ENCODE assay signal across 22 cellular contexts in the genomic region with DNA sequence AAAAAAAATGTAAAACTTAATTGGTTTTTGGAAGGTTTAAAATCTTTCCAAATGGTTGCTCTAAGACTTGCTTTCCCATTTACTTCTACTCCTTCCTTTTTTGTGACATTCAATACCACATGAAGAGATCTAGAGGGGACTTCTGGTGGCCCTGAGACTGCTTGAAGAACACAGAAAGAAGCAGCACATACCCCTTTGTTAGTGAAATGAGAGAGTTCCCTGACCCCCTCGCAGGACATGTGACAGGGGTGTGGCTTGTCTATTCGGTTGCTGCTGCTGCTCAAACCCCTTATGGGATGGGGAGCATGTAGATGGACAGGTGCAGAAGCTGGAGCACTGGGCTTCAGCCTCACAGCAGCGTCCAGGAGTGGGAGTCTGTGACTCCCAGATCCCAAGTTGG.
A peak's percentile ranks its signal among the peaks of the same experiment; 100 is the strongest.
DNase-seq lines count a peak whose midpoint lies in the region; ATAC-seq, FAIRE-seq and TF ChIP-seq lines count a peak whose summit lies in the region.
"Had no signal": no experiment of that assay in that cellular context is flagged by ENCODE, and none has a peak within 500 bp of the region (broad histone marks: within the 10 kb centered on the region; RNA-seq: fewer than 3 reads in every experiment).

No MANE protein-coding gene starts in this region.

- H3K9me3 Mint-ChIP-seq in activated T-cell treated with anti-CD3 and anti-CD28 coated beads, Interleukin-2, amount 50 U/mL, for 24 hours, result no peaks in the 10 kb centered on the region
- H3K9me3 Mint-ChIP-seq in stimulated activated naive B cell treated with anti-CD40 and anti-IgM and Interleukin-4, amounts not matched to agents 10 μg/mL and 1 μg/mL and 100 μg/mL, for 72 hours, result peaks cover 4 to 6% of the 10 kb centered on the region in 2 donors

- RAD21 ChIA-PET in GM12878 (lab: Charles Lee; ENCODE audit: unreplicated experiment), result interaction anchor here (0.7 to 2.0 kb wide), 5 partner anchors 18 to 557 kb away, joined by 3 to 7 read pairs (median 5); no protein-coding TSS in a partner anchor

- in situ Hi-C loops in GM12878 (cut with MboI), result no loop called here

- no peak for TF ChIP-seq POLR2A in GM12878 (IDR thresholded peaks at IDR 0.05; ENCODE audit: low read depth, low read length)

- BruUV-seq in GM12878 (replicated peaks; lab: Mats Ljungman, UMichigan) (no TSS peak), PC-9 (replicated peaks; lab: Mats Ljungman, UMichigan) (no TSS peak)

- peak; percentile 47 for ATAC-seq in HG02870 (IDR thresholded peaks at IDR 0.05; ENCODE audit: unreplicated experiment)
- ATAC-seq in GM12878, result peak; percentile 83
- peak; percentile 56 to 60 for ATAC-seq in stimulated activated naive B cell treated with anti-CD40 and anti-IgM and Interleukin-4, amounts not matched to agents 10 μg/mL and 1 μg/mL and 100 μg/mL, for 72 hours (replicated peaks)

- H4K20me1 ChIP-seq in GM12878 (ENCODE audit: control insufficient read depth, insufficient read depth), result no peaks in the 10 kb centered on the region
- no peaks in the 10 kb centered on the region for H4K20me1 ChIP-seq in PC-9 (ENCODE audit: insufficient read depth)

- WGBS in GM12878 (ENCODE audit: insufficient coverage, insufficient replicate concordance, low lambda C conversion rate, missing lambda C conversion rate), result 17% methylated on average over 3 of the region's 3 CpGs

- intact Hi-C loops in GM12878 (cut with micrococcal nuclease; ENCODE audit: unreplicated experiment), result no loop called here
- intact Hi-C loops in posterior cingulate gyrus (cut with DNase I), result no loop called here
- intact Hi-C loops in PC-9 (cut with micrococcal nuclease; ENCODE audit: unreplicated experiment), result no loop called here

- H3K27me3 ChIP-seq in GM12878 (replicated peaks in 1 of 2; ENCODE audit: control insufficient read depth in 2 of 2, insufficient read depth in 2 of 2, low read length in 1 of 2), result no peaks in the 10 kb centered on the region
- no peaks in the 10 kb centered on the region for H3K27me3 ChIP-seq in PC-9 (ENCODE audit: insufficient read depth, low read depth)
- H3K27me3 ChIP-seq: SJCRH30 had no signal

- H3K4me1 ChIP-seq in GM12878 (ENCODE audit: control insufficient read depth, insufficient read depth, low read length) (0 out of 2 replicates have a peak, but pooled peaks cover 3% of the 10 kb centered on the region), PC-9 (replicated peaks; ENCODE audit: insufficient read depth) (no peaks in the 10 kb centered on the region)
- H3K4me1 ChIP-seq: SJCRH30 had no signal

- no peaks in the 10 kb centered on the region for H3K27me3 Mint-ChIP-seq in activated T-cell treated with anti-CD3 and anti-CD28 coated beads, Interleukin-2, amount 50 U/mL, for 24 hours
- no peaks in the 10 kb centered on the region for H3K27me3 Mint-ChIP-seq in stimulated activated naive B cell treated with anti-CD40 and anti-IgM and Interleukin-4, amounts not matched to agents 10 μg/mL and 1 μg/mL and 100 μg/mL, for 72 hours

- no peak for TF ChIP-seq CTCF in GM12878 (IDR thresholded peaks at IDR 0.05 in 2 of 3, conservative IDR thresholded peaks at IDR 0.05 in 1 of 3; ENCODE audit: control insufficient read depth in 2 of 3, extremely low read depth in 1 of 3, insufficient read depth in 1 of 3, low read depth in 3 of 3, low read length in 3 of 3)
- TF ChIP-seq CTCF in PC-9 (conservative IDR thresholded peaks at IDR 0.05), result no peak

- no peak overlapping the region for H3K4me3 ChIP-seq in GM12878
- H3K4me3 ChIP-seq in PC-9, result no peak overlapping the region
- H3K4me3 ChIP-seq: SJCRH30 had no signal

- H3K9me3 ChIP-seq in GM12878 (replicated peaks; ENCODE audit: control insufficient read depth, insufficient read depth, low read length) (no peaks in the 10 kb centered on the region; the same call in 2 of the 3 replicates), PC-9 (ENCODE audit: insufficient read depth, low read depth) (no peaks in the 10 kb centered on the region)
- H3K9me3 ChIP-seq: SJCRH30 had no signal

- H2AFZ ChIP-seq in GM12878 (ENCODE audit: control insufficient read depth, low read depth, low read length) (no peak overlapping the region), PC-9 (no peak overlapping the region)

- H3K9me2 ChIP-seq in PC-9 (ENCODE audit: insufficient read depth), result no peaks in the 10 kb centered on the region

- TF ChIP-seq EP300 in GM12878 (IDR thresholded peaks at IDR 0.05; ENCODE audit: borderline replicate concordance in 1 of 2, control insufficient read depth in 1 of 2, low read depth in 2 of 2, low read length in 2 of 2), result no peak

- POLR2A ChIA-PET in GM12878 (lab: Charles Lee), result interaction anchor here (0.6 kb wide), 1 partner anchor 313 kb away, joined by 4 read pairs; no protein-coding TSS in a partner anchor
- POLR2A ChIA-PET in PC-9 (lab: Charles Lee; ENCODE audit: unreplicated experiment), result no interaction called here

- H3K27ac ChIP-seq in GM12878 (ENCODE audit: control insufficient read depth, insufficient read depth) (peak overlapping the region; percentile 13; the same call in 1 of the 2 replicates), PC-9 (no peak overlapping the region)
- H3K27ac ChIP-seq: SJCRH30 had no signal

- H3K4me1 Mint-ChIP-seq in activated T-cell treated with anti-CD3 and anti-CD28 coated beads, Interleukin-2, amount 50 U/mL, for 24 hours (ENCODE audit: low read depth), result peaks cover 15% of the 10 kb centered on the region
- peaks cover 13 to 18% of the 10 kb centered on the region in 2 donors for H3K4me1 Mint-ChIP-seq in stimulated activated naive B cell treated with anti-CD40 and anti-IgM and Interleukin-4, amounts not matched to agents 10 μg/mL and 1 μg/mL and 100 μg/mL, for 72 hours

- CTCF ChIA-PET in GM12878 (lab: Yijun Ruan, JAX), result interaction anchor here (1.0 to 2.0 kb wide), 3 partner anchors 15 to 98 kb away, joined by 3 to 4 read pairs (median 4); no protein-coding TSS in a partner anchor
- CTCF ChIA-PET in PC-9 (lab: Charles Lee), result no interaction called here

- no peak for FAIRE-seq in GM12878 (lab: Jason Lieb, UNC)
- FAIRE-seq: H54, RCC 7860 had no signal

- peaks cover 2% of the 10 kb centered on the region for H3K36me3 Mint-ChIP-seq in activated T-cell treated with anti-CD3 and anti-CD28 coated beads, Interleukin-2, amount 50 U/mL, for 24 hours (ENCODE audit: low read depth)
- H3K36me3 Mint-ChIP-seq in stimulated activated naive B cell treated with anti-CD40 and anti-IgM and Interleukin-4, amounts not matched to agents 10 μg/mL and 1 μg/mL and 100 μg/mL, for 72 hours, result peaks cover 31 to 48% of the 10 kb centered on the region in 2 donors

- DNase-seq in activated T-cell treated with anti-CD3 and anti-CD28 coated beads, Interleukin-2, amount 50 U/mL, for 24 hours, result no peak
- DNase-seq in activated T-cell treated with anti-CD3 and anti-CD28 coated beads for 4 hours, result no peak
- no peak for DNase-seq in GM12878 (ENCODE audit: low read depth, low spot score)
- DNase-seq in stimulated activated naive B cell treated with anti-CD40 and anti-IgM and Interleukin-4, amounts not matched to agents 10 μg/mL and 1 μg/mL and 100 μg/mL, for 72 hours, result no peak
- no peak for DNase-seq in posterior cingulate gyrus
- DNase-seq in PC-9, result no peak
- no peak for DNase-seq in SKM-1 treated with dmso at 0.1 percent for 144 hours (lab: John Stamatoyannopoulos, UW; ENCODE audit: unreplicated experiment)
- DNase-seq: 8988T; C1 segment of cervical spinal cord; DMS53; GDM1; NCI-H1105; NCI-H146; NCI-H2029; NCI-H226; NCI-H524; NCI-H774; NK-92 treated with Interleukin-12 subunit alpha and Interleukin-12 subunit beta, amount 100 ng/mL, for 24 hours; SJCRH30 had no signal

- H3K4me3 Mint-ChIP-seq in activated T-cell treated with anti-CD3 and anti-CD28 coated beads, Interleukin-2, amount 50 U/mL, for 24 hours, result no peak overlapping the region
- H3K4me3 Mint-ChIP-seq in stimulated activated naive B cell treated with anti-CD40 and anti-IgM and Interleukin-4, amounts not matched to agents 10 μg/mL and 1 μg/mL and 100 μg/mL, for 72 hours, result peak overlapping the region in 1 of 2 donors; percentile 14

- no peaks in the 10 kb centered on the region for H3K36me3 ChIP-seq in GM12878 (ENCODE audit: control insufficient read depth in 2 of 2, insufficient read depth in 2 of 2, low read length in 1 of 2)
- H3K36me3 ChIP-seq in PC-9 (ENCODE audit: low read depth), result no peaks in the 10 kb centered on the region
- H3K36me3 ChIP-seq: SJCRH30 had no signal

- no peak for TF ChIP-seq RAD21 in GM12878 (IDR thresholded peaks at IDR 0.05; ENCODE audit: insufficient read depth, low read depth, low read length)

- H3K4me2 ChIP-seq in GM12878 (ENCODE audit: control insufficient read depth, insufficient read depth) (no peak overlapping the region), PC-9 (no peak overlapping the region)

- no peaks in the 10 kb centered on the region for H3F3A ChIP-seq in PC-9 (ENCODE audit: insufficient read depth, low read depth)

- H3K79me2 ChIP-seq in GM12878 (ENCODE audit: control insufficient read depth, insufficient read depth, low read length) (no peaks in the 10 kb centered on the region), PC-9 (ENCODE audit: low read depth) (no peaks in the 10 kb centered on the region)

- H3K27ac Mint-ChIP-seq in activated T-cell treated with anti-CD3 and anti-CD28 coated beads, Interleukin-2, amount 50 U/mL, for 24 hours, result peak overlapping the region; percentile 18
- peak overlapping the region; percentile 85 for H3K27ac Mint-ChIP-seq in stimulated activated naive B cell treated with anti-CD40 and anti-IgM and Interleukin-4, amounts not matched to agents 10 μg/mL and 1 μg/mL and 100 μg/mL, for 72 hours

- SMC1A ChIA-PET in GM12878 (lab: Charles Lee; ENCODE audit: uncharacterized antibody, unreplicated experiment), result interaction anchor here (0.6 to 1.1 kb wide), 4 partner anchors 15 to 660 kb away, joined by 3 read pairs; no protein-coding TSS in a partner anchor

- H3K9ac ChIP-seq in GM12878 (ENCODE audit: control insufficient read depth, insufficient read depth, low read length), result no peak overlapping the region

TF ChIP-seq in GM12878, 131 proteins besides CTCF, POLR2A, EP300 and RAD21 (continues in another document):
- no peak for TF ChIP-seq POLR2AphosphoS2 (IDR thresholded peaks at IDR 0.05; ENCODE audit: low read depth, low read length)
- TF ChIP-seq SMAD5 (IDR thresholded peaks at IDR 0.05; ENCODE audit: low read depth), result no peak
